In genomic region chr9:14219865-14220655, GRCh38 we compare ENCODE assay signal across 1 cellular context.
TF ChIP-seq lines count a peak whose summit lies in the region.

No MANE protein-coding gene starts in this region.

TF ChIP-seq in GM23338, 12 proteins besides CTCF, POLR2A, EP300 and RAD21 (continued from another document):
- TF ChIP-seq ZNF462 (CRISPR knock-in tag; IDR thresholded peaks at IDR 0.05) (no peak), EZH2 (IDR thresholded peaks at IDR 0.05; ENCODE audit: low read depth, unreplicated experiment) (no peak)
